15 cellular contexts compared by ENCODE assay signal in the genomic region with DNA sequence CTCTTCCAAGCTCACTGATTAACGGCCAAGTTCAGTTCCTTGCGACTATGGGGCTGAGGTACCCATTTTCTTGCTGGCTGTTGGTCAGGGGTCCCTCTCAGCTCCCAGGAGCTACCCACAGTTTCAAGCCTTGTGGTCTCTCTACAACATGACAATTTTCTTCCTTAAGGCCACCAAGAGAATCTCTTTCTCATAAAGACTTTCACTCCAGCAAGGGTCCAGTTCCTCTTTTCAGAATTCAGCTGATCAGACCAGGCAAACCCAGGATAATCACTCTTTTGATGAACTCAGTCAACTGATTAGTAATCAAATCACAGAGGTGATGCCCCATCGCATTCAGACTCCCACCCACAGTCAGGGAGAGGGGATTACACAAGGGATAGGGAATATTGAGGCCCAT.
A peak's percentile ranks its signal among the peaks of the same experiment; 100 is the strongest.
DNase-seq lines count a peak whose midpoint lies in the region; ATAC-seq and TF ChIP-seq lines count a peak whose summit lies in the region.
"Had no signal": no experiment of that assay in that cellular context is flagged by ENCODE, and none has a peak within 500 bp of the region (broad histone marks: within the 10 kb centered on the region; RNA-seq: fewer than 3 reads in every experiment).

No MANE protein-coding gene starts in this region.

- H3K27me3 ChIP-seq in neural progenitor cell (no peaks in the 10 kb centered on the region), PC-3 (ENCODE audit: low read length) (no peaks in the 10 kb centered on the region)
- H3K27me3 ChIP-seq: tibial nerve had no signal

- H4K20me1 ChIP-seq in neural progenitor cell (ENCODE audit: low read depth) (no peaks in the 10 kb centered on the region), PC-3 (ENCODE audit: low read length) (no peaks in the 10 kb centered on the region)

- CTCF ChIA-PET in PC-3 (lab: Charles Lee), result no interaction called here

- H2AFZ ChIP-seq in neural progenitor cell (replicated peaks), result no peak overlapping the region
- no peak overlapping the region for H2AFZ ChIP-seq in PC-3 (ENCODE audit: low read length)

- H3K36me3 ChIP-seq in neural progenitor cell (no peaks in the 10 kb centered on the region), PC-3 (ENCODE audit: low read depth, low read length) (no peaks in the 10 kb centered on the region)
- H3K36me3 ChIP-seq: tibial nerve had no signal

- peaks cover 18% of the 10 kb centered on the region for H3K4me1 Mint-ChIP-seq in neural progenitor cell

- H3K9me3 Mint-ChIP-seq in neural progenitor cell, result no peaks in the 10 kb centered on the region
- H3K9me3 Mint-ChIP-seq: dendritic cell treated with granulocyte-macrophage colony-stimulating factor and Interleukin-4, amounts not matched to agents 40 ng/mL and 50 ng/mL, for 4 days had no signal

- H3K4me2 ChIP-seq in neural progenitor cell, result peak overlapping the region; percentile 50
- H3K4me2 ChIP-seq in PC-3 (ENCODE audit: low read length), result no peak overlapping the region

- H3K9me3 ChIP-seq in neural progenitor cell (ENCODE audit: low read depth), result no peaks in the 10 kb centered on the region
- no peaks in the 10 kb centered on the region for H3K9me3 ChIP-seq in PC-3 (ENCODE audit: low read length)
- H3K9me3 ChIP-seq: tibial nerve had no signal

- no peak overlapping the region for H3K4me3 Mint-ChIP-seq in neural progenitor cell
- H3K4me3 Mint-ChIP-seq: dendritic cell treated with granulocyte-macrophage colony-stimulating factor and Interleukin-4, amounts not matched to agents 40 ng/mL and 50 ng/mL, for 4 days had no signal

- H3K4me3 ChIP-seq in neural progenitor cell (no peak overlapping the region), PC-3 (ENCODE audit: low read length) (no peak overlapping the region)
- H3K4me3 ChIP-seq: tibial nerve had no signal

- H3F3A ChIP-seq in neural progenitor cell (ENCODE audit: low read depth) (no peaks in the 10 kb centered on the region), PC-3 (ENCODE audit: low read length, unreplicated experiment) (no peaks in the 10 kb centered on the region)

- H3K79me2 ChIP-seq in neural progenitor cell (ENCODE audit: low read depth), result no peaks in the 10 kb centered on the region
- no peaks in the 10 kb centered on the region for H3K79me2 ChIP-seq in PC-3 (ENCODE audit: low read length)

- no peaks in the 10 kb centered on the region for H3K9me2 ChIP-seq in PC-3 (replicated peaks; ENCODE audit: low read length)

- no peak for DNase-seq in neural progenitor cell (ENCODE audit: low spot score)
- no peak for DNase-seq in kidney glomerular epithelial cell (lab: John Stamatoyannopoulos, UW)
- DNase-seq in iPS-NIHi7 (ENCODE audit: extremely low spot score), result no peak
- DNase-seq in COLO829 (ENCODE audit: low spot score), result no peak
- DNase-seq in PC-3, result no peak
- DNase-seq: hippocampal formation, NCI-H774, T1000 had no signal

- no peaks in the 10 kb centered on the region for H3K36me3 Mint-ChIP-seq in neural progenitor cell

- H3K9ac ChIP-seq in neural progenitor cell (no peak overlapping the region), PC-3 (ENCODE audit: low read length) (no peak overlapping the region)

- TF ChIP-seq CTCF in neural progenitor cell (IDR thresholded peaks at IDR 0.05) (no peak), PC-3 (conservative IDR thresholded peaks at IDR 0.05; ENCODE audit: low read depth, low read length) (no peak)

- H3K27ac ChIP-seq in neural progenitor cell (no peak overlapping the region), PC-3 (ENCODE audit: low read length) (no peak overlapping the region)
- H3K27ac ChIP-seq: tibial nerve had no signal

- peak; percentile 68 for ATAC-seq in GM19035 (IDR thresholded peaks at IDR 0.05; ENCODE audit: unreplicated experiment)
- ATAC-seq in GM21717 (IDR thresholded peaks at IDR 0.05; ENCODE audit: unreplicated experiment), result peak; percentile 87
- peak; percentile 78 for ATAC-seq in HG03378 (IDR thresholded peaks at IDR 0.05; ENCODE audit: unreplicated experiment)
- ATAC-seq in PC-3, result no peak
- ATAC-seq: esophagus mucosa, Right ventricle myocardium inferior had no signal

- no peak overlapping the region for H3K27ac Mint-ChIP-seq in neural progenitor cell
- H3K27ac Mint-ChIP-seq: dendritic cell treated with granulocyte-macrophage colony-stimulating factor and Interleukin-4, amounts not matched to agents 40 ng/mL and 50 ng/mL, for 4 days had no signal

- H3K27me3 Mint-ChIP-seq in neural progenitor cell (ENCODE audit: insufficient read depth, low read depth), result peaks cover 3% of the 10 kb centered on the region

- intact Hi-C loops in PC-3 (cut with micrococcal nuclease), result no loop called here

- no TSS peak for BruUV-seq in PC-3 (replicated peaks; lab: Mats Ljungman, UMichigan)

- H3K4me1 ChIP-seq in neural progenitor cell (peaks cover 16% of the 10 kb centered on the region), PC-3 (ENCODE audit: insufficient read depth, low read length) (peaks cover 39% of the 10 kb centered on the region)
- H3K4me1 ChIP-seq: tibial nerve had no signal

- POLR2A ChIA-PET in PC-3 (lab: Charles Lee; ENCODE audit: unreplicated experiment), result no interaction called here
